ENCODE assay signal across 1 cellular context in genomic region chr10:80416401-80417098, GRCh38.
TF ChIP-seq lines count a peak whose summit lies in the region.

No MANE protein-coding gene starts in this region.

TF ChIP-seq in HepG2, 621 proteins besides CTCF, POLR2A, EP300 and RAD21:
- TF ChIP-seq AHR (CRISPR knock-in tag; IDR thresholded peaks at IDR 0.05): no peak
- TF ChIP-seq ZNF781 (CRISPR knock-in tag; IDR thresholded peaks at IDR 0.05; ENCODE audit: borderline replicate concordance, not compliant biosample characterization): no peak
- TF ChIP-seq ZFYVE20 (CRISPR knock-in tag; IDR thresholded peaks at IDR 0.05; ENCODE audit: borderline replicate concordance, low read depth): no peak
- no peak for TF ChIP-seq ZNF605 (CRISPR knock-in tag; IDR thresholded peaks at IDR 0.05)
- no peak for TF ChIP-seq ZNF30 (CRISPR knock-in tag; IDR thresholded peaks at IDR 0.05)
- TF ChIP-seq FOXA3 (CRISPR knock-in tag; IDR thresholded peaks at IDR 0.05): no peak
- TF ChIP-seq ZNF75D (CRISPR knock-in tag; IDR thresholded peaks at IDR 0.05; ENCODE audit: borderline replicate concordance): no peak
- TF ChIP-seq ZFP62 (CRISPR knock-in tag; IDR thresholded peaks at IDR 0.05): no peak
- TF ChIP-seq NR0B2 (CRISPR knock-in tag; IDR thresholded peaks at IDR 0.05): no peak
- TF ChIP-seq ZNF547 (CRISPR knock-in tag; IDR thresholded peaks at IDR 0.05): no peak
